ENCODE assay signal across 20 cellular contexts in genomic region chr18:79348066-79348465, GRCh38.
"Had no signal": no experiment of that assay in that cellular context is flagged by ENCODE, and none has a peak within 500 bp of the region (broad histone marks: within the 10 kb centered on the region; RNA-seq: fewer than 3 reads in every experiment).

No MANE protein-coding gene starts in this region.

- H3K9me3 Mint-ChIP-seq: effector memory CD8-positive, alpha-beta T cell; immature natural killer cell; memory B cell; mesothelial cell of epicardium; natural killer cell; type B pancreatic cell had no signal

- H3K27me3 Mint-ChIP-seq: effector memory CD8-positive, alpha-beta T cell; memory B cell; progenitor cell of endocrine pancreas; type B pancreatic cell had no signal

- H3K27ac Mint-ChIP-seq: memory B cell, mesothelial cell of epicardium, natural killer cell, neural progenitor cell, progenitor cell of endocrine pancreas, type B pancreatic cell had no signal

- H2AFZ ChIP-seq: neural progenitor cell had no signal

- H3K27me3 ChIP-seq: gastroesophageal sphincter, neural progenitor cell, pancreas, suprapubic skin, thyroid gland had no signal

- H3K9ac ChIP-seq: neural progenitor cell had no signal

- H3K4me3 Mint-ChIP-seq: effector memory CD8-positive, alpha-beta T cell; immature natural killer cell; memory B cell; mesothelial cell of epicardium; natural killer cell; neural progenitor cell; type B pancreatic cell had no signal

- H3K9me3 ChIP-seq: gastroesophageal sphincter, left ventricle myocardium inferior, lower lobe of right lung, pancreas, suprapubic skin, thyroid gland had no signal

- DNase-seq: effector memory CD8-positive, alpha-beta T cell; glutamatergic neuron; immature natural killer cell; left ventricle myocardium inferior; lower lobe of right lung; natural killer cell; nucleus accumbens; pancreas; right cardiac atrium; stimulated activated CD4-positive, alpha-beta T cell treated with anti-CD3 and anti-CD28 coated beads, Interleukin-12 subunit alpha, Interleukin-12 subunit beta, amount 100 ng/mL, for 4 hours; stimulated activated CD4-positive, alpha-beta T cell treated with anti-CD3 and anti-CD28 coated beads, Interleukin-2, amount 100 ng/mL, for 48 hours; stimulated activated naive CD8-positive, alpha-beta T cell treated with anti-CD3 and anti-CD28 coated beads, Interleukin-15, Interleukin-2, amounts not matched to agents 100 U/mL and 50 U/mL, for 24 hours; thyroid gland had no signal

- ATAC-seq: effector memory CD8-positive, alpha-beta T cell; gastroesophageal sphincter; lower lobe of right lung; natural killer cell; pancreas; stimulated activated naive CD8-positive, alpha-beta T cell treated with anti-CD3 and anti-CD28 coated beads, Interleukin-15, Interleukin-2, amounts not matched to agents 100 U/mL and 50 U/mL, for 24 hours had no signal

- H3K36me3 ChIP-seq: neural progenitor cell had no signal

- H3K4me1 ChIP-seq: gastroesophageal sphincter, left ventricle myocardium inferior, lower lobe of right lung, neural progenitor cell, suprapubic skin, thyroid gland had no signal

- H3K4me3 ChIP-seq: gastroesophageal sphincter, left ventricle myocardium inferior, lower lobe of right lung, neural progenitor cell, pancreas, suprapubic skin, thyroid gland had no signal

- H3K4me2 ChIP-seq: neural progenitor cell had no signal

- H3K4me1 Mint-ChIP-seq: immature natural killer cell, memory B cell, mesothelial cell of epicardium, natural killer cell, neural progenitor cell had no signal

- H3K27ac ChIP-seq: gastroesophageal sphincter, left ventricle myocardium inferior, lower lobe of right lung, neural progenitor cell, pancreas, suprapubic skin, thyroid gland had no signal
